25 cellular contexts compared by ENCODE assay signal in the genomic region with DNA sequence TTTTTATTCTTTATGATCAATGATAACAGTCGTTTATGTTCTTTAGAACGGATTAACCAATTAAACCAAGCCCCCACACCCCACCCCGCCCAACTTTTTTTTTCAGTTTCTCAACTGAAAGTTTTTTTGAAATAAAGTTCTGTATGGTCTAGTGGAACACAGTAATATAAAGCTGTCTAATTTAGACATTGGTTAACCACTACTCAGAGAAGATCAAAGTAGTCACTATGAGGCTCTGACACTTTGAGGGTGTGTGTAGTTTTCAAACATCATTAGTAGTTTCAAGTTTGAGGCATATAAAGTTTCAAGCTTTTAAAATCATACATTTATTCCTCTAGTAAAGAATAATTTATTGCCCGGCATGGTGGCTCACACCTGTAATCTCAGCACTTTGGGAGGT.
"Had no signal": no experiment of that assay in that cellular context is flagged by ENCODE, and none has a peak within 500 bp of the region (broad histone marks: within the 10 kb centered on the region; RNA-seq: fewer than 3 reads in every experiment).

No MANE protein-coding gene starts in this region.

- H3K9ac ChIP-seq: KMS-11 had no signal

- H3K27me3 ChIP-seq: SJCRH30 had no signal

- H3K27ac ChIP-seq: KMS-11, RWPE1, SJCRH30 had no signal

- FAIRE-seq: HepG2, K562 had no signal

- H3K36me3 ChIP-seq: SJCRH30 had no signal

- H3K4me2 ChIP-seq: KMS-11 had no signal

- H3K9me3 ChIP-seq: SJCRH30 had no signal

- DNase-seq: IMR-90, Kasumi-1, MV-4-11, NCI-H1048, NCI-H1105, NCI-H1417, NCI-H1436 treated with DMSO at 0.1 percent for 48 hours, NCI-H1694 treated with DMSO at 0.1 percent for 48 hours, NCI-H1930, NCI-H2081, NCI-H2107, NCI-H2227 treated with DMSO at 0.1 percent for 48 hours, NCI-H524, NCI-H526 treated with DMSO at 0.1 percent for 48 hours, NCI-H748 treated with DMSO at 0.1 percent for 48 hours, SHP77 treated with DMSO at 0.1 percent for 48 hours, SJCRH30, T-helper 1 cell had no signal

- H3K4me1 ChIP-seq: SJCRH30 had no signal

- ATAC-seq: HepG2, K562, Panc1, Right ventricle myocardium inferior, SK-N-SH treated with all-trans-retinoic acid at 6 μM for 48 hours had no signal

- H3K4me3 ChIP-seq: K562, SJCRH30 had no signal
